ENCODE assay signal across 1 cellular context in genomic region chr21:41712730-41713129, GRCh38.
TF ChIP-seq lines count a peak whose summit lies in the region.

No MANE protein-coding gene starts in this region.

TF ChIP-seq in HepG2, 621 proteins besides CTCF, POLR2A, EP300 and RAD21 (continued from another document and continues in another):
- TF ChIP-seq HBP1 (CRISPR knock-in tag; IDR thresholded peaks at IDR 0.05; ENCODE audit: low read depth) = no peak; the same call in 1 of the 2 replicates
- TF ChIP-seq DNMT1 (CRISPR knock-in tag; IDR thresholded peaks at IDR 0.05) = no peak
- no peak for TF ChIP-seq CBX2 (IDR thresholded peaks at IDR 0.05; ENCODE audit: low read depth, low read length)
- no peak for TF ChIP-seq CBX2 (CRISPR knock-in tag; IDR thresholded peaks at IDR 0.05; ENCODE audit: low read depth)
- peak; percentile 77 for TF ChIP-seq CEBPG (CRISPR knock-in tag; IDR thresholded peaks at IDR 0.05)
- TF ChIP-seq IRF9 (CRISPR knock-in tag; IDR thresholded peaks at IDR 0.05; ENCODE audit: borderline replicate concordance) = no peak
- no peak for TF ChIP-seq SOX13 (IDR thresholded peaks at IDR 0.05)
- peak in 1 of 2 experiments; percentile 30; a peak in 1 of 4 replicates for TF ChIP-seq SOX13 (CRISPR knock-in tag; conservative IDR thresholded peaks at IDR 0.05 in 1 of 2, IDR thresholded peaks at IDR 0.05 in 1 of 2)
- no peak for TF ChIP-seq ZNF672 (CRISPR knock-in tag; IDR thresholded peaks at IDR 0.05)
- TF ChIP-seq ATF5 (CRISPR knock-in tag; IDR thresholded peaks at IDR 0.05; ENCODE audit: low read depth) = no peak
- no peak for TF ChIP-seq NKX3-1 (CRISPR knock-in tag; IDR thresholded peaks at IDR 0.05)
- TF ChIP-seq ZC3H4 (CRISPR knock-in tag; IDR thresholded peaks at IDR 0.05; ENCODE audit: borderline replicate concordance) = no peak
- TF ChIP-seq ZBTB37 (CRISPR knock-in tag; IDR thresholded peaks at IDR 0.05) = no peak
- no peak for TF ChIP-seq HMG20B (CRISPR knock-in tag; conservative IDR thresholded peaks at IDR 0.05)
- no peak for TF ChIP-seq ZHX2 (IDR thresholded peaks at IDR 0.05; ENCODE audit: low read depth)
- TF ChIP-seq ZHX2 (CRISPR knock-in tag; IDR thresholded peaks at IDR 0.05; ENCODE audit: borderline replicate concordance) = no peak
- TF ChIP-seq NFKBIZ (CRISPR knock-in tag; IDR thresholded peaks at IDR 0.05) = no peak
- no peak for TF ChIP-seq FUBP1 (CRISPR knock-in tag; IDR thresholded peaks at IDR 0.05; ENCODE audit: borderline replicate concordance)
- no peak for TF ChIP-seq KMT2A (CRISPR knock-in tag; IDR thresholded peaks at IDR 0.05)
- no peak for TF ChIP-seq BCL3 (CRISPR knock-in tag; IDR thresholded peaks at IDR 0.05)
- no peak for TF ChIP-seq ZNF337 (CRISPR knock-in tag; IDR thresholded peaks at IDR 0.05; ENCODE audit: borderline replicate concordance, low read depth)
- TF ChIP-seq ESRRA (CRISPR knock-in tag; IDR thresholded peaks at IDR 0.05; ENCODE audit: low read depth) = no peak
- TF ChIP-seq MLLT10 (CRISPR knock-in tag; IDR thresholded peaks at IDR 0.05) = no peak
- 0 out of 2 replicates have a peak, but pooled peaks have one; percentile 11 for TF ChIP-seq DRAP1 (CRISPR knock-in tag; IDR thresholded peaks at IDR 0.05)
- no peak for TF ChIP-seq ATF6 (CRISPR knock-in tag; conservative IDR thresholded peaks at IDR 0.05)
- TF ChIP-seq TIGD3 (CRISPR knock-in tag; IDR thresholded peaks at IDR 0.05; ENCODE audit: borderline replicate concordance) = no peak
- no peak for TF ChIP-seq RFXANK (CRISPR knock-in tag; IDR thresholded peaks at IDR 0.05)
- no peak for TF ChIP-seq ZNF891 (CRISPR knock-in tag; IDR thresholded peaks at IDR 0.05)
- no peak for TF ChIP-seq ZNF280D (CRISPR knock-in tag; IDR thresholded peaks at IDR 0.05)
- TF ChIP-seq AGO1 (IDR thresholded peaks at IDR 0.05; ENCODE audit: low read depth, low read length, poor library complexity, severe bottlenecking) = no peak
- no peak for TF ChIP-seq ZNF784 (CRISPR knock-in tag; IDR thresholded peaks at IDR 0.05; ENCODE audit: borderline replicate concordance)
- no peak for TF ChIP-seq TMF1 (CRISPR knock-in tag; IDR thresholded peaks at IDR 0.05; ENCODE audit: low read depth)
- TF ChIP-seq CENPT (CRISPR knock-in tag; IDR thresholded peaks at IDR 0.05; ENCODE audit: low read depth) = no peak
- TF ChIP-seq KDM5A (IDR thresholded peaks at IDR 0.05; ENCODE audit: borderline replicate concordance, low read length) = no peak
